ENCODE assay signal across 16 cellular contexts in genomic region chr1:244063498-244063897, GRCh38. TPM values are rescaled to one million over a fixed set of nuclear protein-coding genes. Genes with fewer than 3 reads are reported as not detected.
DNase-seq lines count a peak whose midpoint lies in the region; ATAC-seq and TF ChIP-seq lines count a peak whose summit lies in the region.
"Had no signal": no experiment of that assay in that cellular context is flagged by ENCODE, and none has a peak within 500 bp of the region (broad histone marks: within the 10 kb centered on the region; RNA-seq: fewer than 3 reads in every experiment).

No MANE protein-coding gene starts in this region.

- no peaks in the 10 kb centered on the region for H3K9me3 Mint-ChIP-seq in GM23338

- H3K4me3 ChIP-seq in GM23338 = no peak overlapping the region
- H3K4me3 ChIP-seq: BLaER1 treated with 17β-estradiol and CSF1 and Interleukin-3, amounts not matched to agents 10 nM and 100 nM; HAP-1 had no signal

- no peak for ATAC-seq in GM23338
- no peak for ATAC-seq in GM18502 (IDR thresholded peaks at IDR 0.05; ENCODE audit: poor library complexity, unreplicated experiment)
- no peak for ATAC-seq in HG03442 (IDR thresholded peaks at IDR 0.05; ENCODE audit: unreplicated experiment)

- 0 out of 2 replicates have a peak, but pooled peaks cover 2% of the 10 kb centered on the region for H3K9me2 ChIP-seq in GM23338 (ENCODE audit: insufficient read depth)

- peaks cover 25% of the 10 kb centered on the region for H3K4me1 ChIP-seq in GM23338 (ENCODE audit: insufficient read depth)

- H3K27ac Mint-ChIP-seq in GM23338 = peak overlapping the region; percentile 27; the same call in 1 of the 2 replicates

- DNase-seq in GM23338 (ENCODE audit: low spot score) = no peak
- DNase-seq in globus pallidus (ENCODE audit: low spot score) = peak; percentile 29
- peak; percentile 28 for DNase-seq in posterior vena cava (ENCODE audit: low spot score)
- DNase-seq in KG1 (lab: John Stamatoyannopoulos, UW) = no peak
- DNase-seq: EL, IMR-90, MV-4-11, NCI-H1436, NCI-H2029 treated with DMSO at 0.1 percent for 48 hours, NCI-H524 treated with DMSO at 0.1 percent for 48 hours had no signal

- no peak for TF ChIP-seq CTCF in GM23338 (conservative IDR thresholded peaks at IDR 0.05; ENCODE audit: low read depth in 2 of 2)

- no peak overlapping the region for H3K4me2 ChIP-seq in GM23338
- H3K4me2 ChIP-seq: BLaER1 treated with 17β-estradiol and CSF1 and Interleukin-3, amounts not matched to agents 10 nM and 100 nM had no signal

- no peaks in the 10 kb centered on the region for H3K36me3 Mint-ChIP-seq in GM23338 (ENCODE audit: low read depth)

- H3K4me3 Mint-ChIP-seq in GM23338 = no peak overlapping the region

- H3K27ac ChIP-seq in GM23338 (ENCODE audit: low read depth) = no peak overlapping the region
- peak overlapping the region; percentile 55 for H3K27ac ChIP-seq in angular gyrus (ENCODE audit: low read depth, low read length)
- H3K27ac ChIP-seq: BLaER1 treated with 17β-estradiol and CSF1 and Interleukin-3, amounts not matched to agents 10 nM and 100 nM; RWPE1 had no signal

- no peaks in the 10 kb centered on the region for H3K79me2 ChIP-seq in GM23338 (replicated peaks; ENCODE audit: insufficient read depth)

- no peaks in the 10 kb centered on the region for H3K27me3 ChIP-seq in GM23338 (ENCODE audit: insufficient read depth)
- H3K27me3 ChIP-seq: BLaER1 treated with 17β-estradiol and CSF1 and Interleukin-3, amounts not matched to agents 10 nM and 100 nM had no signal

- H4K20me1 ChIP-seq in GM23338 (replicated peaks; ENCODE audit: insufficient read depth) = no peaks in the 10 kb centered on the region; the same call in 1 of the 2 replicates
- H4K20me1 ChIP-seq: BLaER1 treated with 17β-estradiol and CSF1 and Interleukin-3, amounts not matched to agents 10 nM and 100 nM had no signal

- H3K4me1 Mint-ChIP-seq in GM23338 = peaks cover 31% of the 10 kb centered on the region

- no peak overlapping the region for H2AFZ ChIP-seq in GM23338

- no peaks in the 10 kb centered on the region for H3K36me3 ChIP-seq in GM23338 (ENCODE audit: insufficient read depth)
- H3K36me3 ChIP-seq: BLaER1 treated with 17β-estradiol and CSF1 and Interleukin-3, amounts not matched to agents 10 nM and 100 nM; HAP-1 had no signal

- no peaks in the 10 kb centered on the region for H3F3A ChIP-seq in GM23338 (replicated peaks; ENCODE audit: low read depth)

- no peaks in the 10 kb centered on the region for H3K27me3 Mint-ChIP-seq in GM23338 (ENCODE audit: insufficient read depth, low read depth, poor library complexity)

- intact Hi-C loops in posterior vena cava (cut with DNase I) = no loop called here

TF ChIP-seq in GM23338, 12 proteins besides CTCF, POLR2A, EP300 and RAD21:
- TF ChIP-seq EZH2phosphoT487 (IDR thresholded peaks at IDR 0.05; ENCODE audit: unreplicated experiment) (no peak), ZNF114 (CRISPR knock-in tag; IDR thresholded peaks at IDR 0.05) (no peak), ZNF462 (CRISPR knock-in tag; IDR thresholded peaks at IDR 0.05) (no peak), STAT1 (IDR thresholded peaks at IDR 0.05; ENCODE audit: unreplicated experiment) (no peak), REST (IDR thresholded peaks at IDR 0.05; ENCODE audit: unreplicated experiment) (no peak)

RNA-seq across cellular contexts. Expression of gene ZBTB18, which starts 12.4 kb away (rescaled TPM):
- total RNA-seq in GM23338 (2014; rRNA removed; shearing (Covaris generic)) = 12.2 and 16.5 TPM in 2 replicates
- polyA plus RNA-seq in GM23338 (2016; fragmentation: Nextera tagmentation; extraction: Ambion mirVana) = 5.5 and 6.7 TPM in 2 replicates
- total RNA-seq in posterior vena cava = 10 to 100 TPM in 1 of 2 donors, 1 to 10 TPM in 1; 8.8 to 11.7 TPM

Comparison
In these comparisons a context has a peak if more than half of its experiments do, and no peak if none do; other contexts are left out.
1. DNase-seq: peak in globus pallidus (single experiment) and posterior vena cava (single experiment); none in GM23338 (single experiment) and KG1 (single experiment).